11 cellular contexts compared by ENCODE assay signal in the genomic region with DNA sequence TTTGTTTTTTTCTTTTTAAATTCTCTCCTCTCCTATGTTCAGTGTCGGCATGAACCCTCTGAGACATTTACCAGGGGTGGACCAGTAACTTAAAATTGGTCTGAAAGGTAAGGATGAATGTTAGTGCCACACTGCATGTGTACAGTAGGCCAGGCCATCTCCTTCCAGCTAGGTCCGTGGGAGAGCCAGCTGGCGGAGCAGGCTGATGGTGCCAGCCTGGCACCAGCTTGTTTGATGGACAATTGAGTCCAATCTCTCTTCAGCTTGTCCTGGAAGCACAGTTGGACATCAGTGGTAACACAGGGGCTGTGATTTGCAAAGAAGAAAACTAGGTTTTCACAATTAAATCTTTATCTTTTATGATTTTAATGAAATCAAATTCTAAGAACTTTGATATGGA.
DNase-seq lines count a peak whose midpoint lies in the region; ATAC-seq and TF ChIP-seq lines count a peak whose summit lies in the region.
"Had no signal": no experiment of that assay in that cellular context is flagged by ENCODE, and none has a peak within 500 bp of the region (broad histone marks: within the 10 kb centered on the region; RNA-seq: fewer than 3 reads in every experiment).

No MANE protein-coding gene starts in this region.

- intact Hi-C loops in transverse colon (cut with DNase I; ENCODE audit: low total_unique reads): no loop called here

- no peak for TF ChIP-seq CTCF in nephron (IDR thresholded peaks at IDR 0.05; ENCODE audit: unreplicated experiment in 3 of 3)
- no peak for TF ChIP-seq CTCF in transverse colon (IDR thresholded peaks at IDR 0.05)

- H3K9me3 ChIP-seq in transverse colon: no peaks in the 10 kb centered on the region

- in situ Hi-C loops in transverse colon (cut with MboI; ENCODE audit: low pct_ligation_motif_present in 1 of 4, low pct_unique_long_range_greater_than_20kb in 1 of 4, low sequenced_read_pairs in 3 of 4): loop anchor here in 3 of 4 donors (10.0 to 25.0 kb wide), 2 partner anchors 130 to 317 kb away; a partner anchor contains a TSS

- H3K27me3 ChIP-seq in transverse colon: no peaks in the 10 kb centered on the region
- H3K27me3 ChIP-seq: foreskin keratinocyte had no signal

- peaks cover 8% of the 10 kb centered on the region for H3K36me3 Mint-ChIP-seq in central memory CD8-positive, alpha-beta T cell (ENCODE audit: insufficient read depth)
- H3K36me3 Mint-ChIP-seq in nephron (ENCODE audit: low read depth): peaks cover 15% of the 10 kb centered on the region

- H3K27ac Mint-ChIP-seq in central memory CD8-positive, alpha-beta T cell (ENCODE audit: low read depth): peak overlapping the region; percentile 91
- peak overlapping the region in 2 of 3 experiments; percentile 64 to 77 for H3K27ac Mint-ChIP-seq in nephron

- peak; percentile 17 for ATAC-seq in HG03196 (IDR thresholded peaks at IDR 0.05; ENCODE audit: unreplicated experiment)
- ATAC-seq in central memory CD8-positive, alpha-beta T cell (replicated peaks; ENCODE audit: extremely low read depth, poor library complexity, severe bottlenecking): no peak
- no peak for ATAC-seq in HG03095 (IDR thresholded peaks at IDR 0.05; ENCODE audit: unreplicated experiment)

- H3K27ac ChIP-seq in transverse colon: peak overlapping the region in 1 of 4 donors; percentile 45
- H3K27ac ChIP-seq: foreskin keratinocyte, PC-9 had no signal

- TF ChIP-seq POLR2A in transverse colon (IDR thresholded peaks at IDR 0.05): no peak

- no peak overlapping the region for H3K4me3 ChIP-seq in transverse colon
- H3K4me3 ChIP-seq: PC-9 had no signal

- TF ChIP-seq EP300 in transverse colon (IDR thresholded peaks at IDR 0.05; ENCODE audit: low read depth): no peak

- no peaks in the 10 kb centered on the region for H3K9me3 Mint-ChIP-seq in central memory CD8-positive, alpha-beta T cell
- no peaks in the 10 kb centered on the region for H3K9me3 Mint-ChIP-seq in nephron

- H3K4me1 Mint-ChIP-seq in central memory CD8-positive, alpha-beta T cell: peaks cover 21% of the 10 kb centered on the region
- H3K4me1 Mint-ChIP-seq in nephron: peaks cover 20% of the 10 kb centered on the region

- H3K4me1 ChIP-seq in transverse colon: peaks cover 0 to 6% (median 0%) of the 10 kb centered on the region in 4 donors
- H3K4me1 ChIP-seq: foreskin keratinocyte had no signal

- WGBS in transverse colon (ENCODE audit: low coverage in 1 of 2), 2 donors: 82 to 83% methylated on average over 3 of the region's 3 CpGs

- DNase-seq in Ammon's horn (ENCODE audit: low spot score) (peak; percentile 45), DMS 273 treated with DMSO at 0.1 percent for 48 hours (lab: John Stamatoyannopoulos, UW) (no peak), UCSD-AML1 (lab: John Stamatoyannopoulos, UW; ENCODE audit: unreplicated experiment) (no peak), transverse colon (no peak)
- DNase-seq in central memory CD8-positive, alpha-beta T cell (ENCODE audit: low spot score in 2 of 2): no peak
- DNase-seq: NCI-H187, PC-9 had no signal

- peak overlapping the region; percentile 83 for H3K4me3 Mint-ChIP-seq in central memory CD8-positive, alpha-beta T cell
- H3K4me3 Mint-ChIP-seq in nephron: peak overlapping the region in 2 of 3 experiments; percentile 71 to 82

- H3K36me3 ChIP-seq in transverse colon: no peaks in the 10 kb centered on the region

- H3K27me3 Mint-ChIP-seq in central memory CD8-positive, alpha-beta T cell: no peaks in the 10 kb centered on the region
- H3K27me3 Mint-ChIP-seq in nephron (ENCODE audit: low read depth): no peaks in the 10 kb centered on the region
